ENCODE assay signal across 8 cellular contexts in genomic region chr1:17335821-17336718, GRCh38. TPM values are rescaled to one million over a fixed set of nuclear protein-coding genes. Genes with fewer than 3 reads are reported as not detected.
DNase-seq lines count a peak whose midpoint lies in the region; ATAC-seq lines count a peak whose summit lies in the region.

No MANE protein-coding gene starts in this region.

- H3K4me2 ChIP-seq in trophoblast cell (ENCODE audit: low read length), result no peak overlapping the region

- H3K4me1 ChIP-seq in trophoblast cell (ENCODE audit: control insufficient read depth in 1 of 2, insufficient read depth in 2 of 2, low read length in 2 of 2), result no peaks in the 10 kb centered on the region

- H2AK5ac ChIP-seq in trophoblast cell (ENCODE audit: low read length), result no peak overlapping the region

- H3K36me3 ChIP-seq in trophoblast cell (ENCODE audit: control insufficient read depth in 1 of 2, insufficient read depth in 2 of 2, low read length in 2 of 2), result no peaks in the 10 kb centered on the region

- H3K4me1 Mint-ChIP-seq in activated T-helper 2 cell treated with anti-CD3 and anti-CD28 coated beads, Interferon-gamma antibody, Interleukin-2, Interleukin-4, amounts not matched to agents 10 μg/mL and 5 μg/mL and 100 μg/mL, durations not matched to agents 14 hours and 24 hours and 36 hours (ENCODE audit: low read depth), result peaks cover 2% of the 10 kb centered on the region

- H3K23ac ChIP-seq in trophoblast cell (ENCODE audit: low read length), result no peak overlapping the region

- H4K91ac ChIP-seq in trophoblast cell (ENCODE audit: low read depth, low read length), result no peak overlapping the region

- H2BK12ac ChIP-seq in trophoblast cell (ENCODE audit: low read length), result no peak overlapping the region

- no peak for ATAC-seq in GM21423 (IDR thresholded peaks at IDR 0.05; ENCODE audit: unreplicated experiment)

- no peaks in the 10 kb centered on the region for H3K9me3 Mint-ChIP-seq in activated T-helper 2 cell treated with anti-CD3 and anti-CD28 coated beads, Interferon-gamma antibody, Interleukin-2, Interleukin-4, amounts not matched to agents 10 μg/mL and 5 μg/mL and 100 μg/mL, durations not matched to agents 14 hours and 24 hours and 36 hours

- no peak overlapping the region for H3K4ac ChIP-seq in trophoblast cell (ENCODE audit: low read depth, low read length)

- H3K4me3 Mint-ChIP-seq in activated T-helper 2 cell treated with anti-CD3 and anti-CD28 coated beads, Interferon-gamma antibody, Interleukin-2, Interleukin-4, amounts not matched to agents 10 μg/mL and 5 μg/mL and 100 μg/mL, durations not matched to agents 14 hours and 24 hours and 36 hours (ENCODE audit: low read depth), result no peak overlapping the region

- no peaks in the 10 kb centered on the region for H3K27me3 Mint-ChIP-seq in activated T-helper 2 cell treated with anti-CD3 and anti-CD28 coated beads, Interferon-gamma antibody, Interleukin-2, Interleukin-4, amounts not matched to agents 10 μg/mL and 5 μg/mL and 100 μg/mL, durations not matched to agents 14 hours and 24 hours and 36 hours (ENCODE audit: low read depth)

- no peaks in the 10 kb centered on the region for H3K79me2 ChIP-seq in trophoblast cell (ENCODE audit: control insufficient read depth, insufficient read depth, low read length, poor library complexity)

- no peak overlapping the region for H4K8ac ChIP-seq in trophoblast cell (ENCODE audit: low read depth, low read length)

- H4K12ac ChIP-seq in trophoblast cell (ENCODE audit: low read depth, low read length), result no peak overlapping the region

- no peaks in the 10 kb centered on the region for H3K27me3 ChIP-seq in trophoblast cell (ENCODE audit: insufficient read depth, low read length)

- H3K9me3 ChIP-seq in trophoblast cell (ENCODE audit: insufficient read depth, low read depth, low read length), result peaks cover 3% of the 10 kb centered on the region

- H2BK5ac ChIP-seq in trophoblast cell (ENCODE audit: low read depth, low read length, poor library complexity), result no peak overlapping the region

- H3K36me3 Mint-ChIP-seq in activated T-helper 2 cell treated with anti-CD3 and anti-CD28 coated beads, Interferon-gamma antibody, Interleukin-2, Interleukin-4, amounts not matched to agents 10 μg/mL and 5 μg/mL and 100 μg/mL, durations not matched to agents 14 hours and 24 hours and 36 hours (ENCODE audit: low read depth), result no peaks in the 10 kb centered on the region

- no peak overlapping the region for H3K9ac ChIP-seq in trophoblast cell (ENCODE audit: low read length)

- no peak overlapping the region for H3K14ac ChIP-seq in trophoblast cell (ENCODE audit: low read length)

- H3K4me3 ChIP-seq in trophoblast cell (ENCODE audit: low read depth, low read length), result no peak overlapping the region

- no peak overlapping the region for H3K18ac ChIP-seq in trophoblast cell (ENCODE audit: low read length)

- DNase-seq in Caki2 (ENCODE audit: low read depth) (peak; percentile 34), HuH-7.5 (ENCODE audit: low spot score) (peak; percentile 32), RKO (ENCODE audit: low spot score) (peak; percentile 60), globus pallidus (ENCODE audit: low spot score) (peak; percentile 11), trophoblast cell (peak; percentile 56 to 90), ureter (ENCODE audit: low spot score) (peak; percentile 67)
- peak; percentile 40 for DNase-seq in activated T-helper 2 cell treated with anti-CD3 and anti-CD28 coated beads, Interferon-gamma antibody, Interleukin-2, Interleukin-4, amounts not matched to agents 10 μg/mL and 5 μg/mL and 100 μg/mL, durations not matched to agents 14 hours and 24 hours and 36 hours (ENCODE audit: low spot score)

- no peak overlapping the region for H3K27ac Mint-ChIP-seq in activated T-helper 2 cell treated with anti-CD3 and anti-CD28 coated beads, Interferon-gamma antibody, Interleukin-2, Interleukin-4, amounts not matched to agents 10 μg/mL and 5 μg/mL and 100 μg/mL, durations not matched to agents 14 hours and 24 hours and 36 hours

- H3K27ac ChIP-seq in trophoblast cell (ENCODE audit: low read depth, low read length), result no peak overlapping the region

- intact Hi-C loops in activated T-helper 2 cell treated with anti-CD3 and anti-CD28 coated beads, Interferon-gamma antibody, Interleukin-2, Interleukin-4, amounts not matched to agents 10 μg/mL and 5 μg/mL and 100 μg/mL, durations not matched to agents 14 hours and 24 hours and 36 hours (cut with micrococcal nuclease), result no loop called here

- no peak overlapping the region for H2BK120ac ChIP-seq in trophoblast cell (ENCODE audit: insufficient read depth, low read length, poor library complexity)

- in situ Hi-C loops in Caki2 (cut with HindIII; ENCODE audit: low pct_unique_long_range_greater_than_20kb, low sequenced_read_pairs), result no loop called here

- H2AFZ ChIP-seq in trophoblast cell (ENCODE audit: insufficient read depth, low read length, poor library complexity), result no peak overlapping the region

- WGBS in trophoblast cell (ENCODE audit: extremely low coverage, insufficient coverage, insufficient read length), result no CpG with 5 or more reads among the region's 20 CpGs

- no peaks in the 10 kb centered on the region for H3K79me1 ChIP-seq in trophoblast cell (ENCODE audit: low read length)

RNA-seq across cellular contexts. Expression of gene PADI4, which starts 28.1 kb away (rescaled TPM):
- total RNA-seq in Caki2 (2014; rRNA removed; shearing (Covaris generic); ENCODE audit: low replicate concordance), result not detected in 2 replicates
- not detected in 2 replicates for total RNA-seq in activated T-helper 2 cell treated with anti-CD3 and anti-CD28 coated beads, Interferon-gamma antibody, Interleukin-2, Interleukin-4, amounts not matched to agents 10 μg/mL and 5 μg/mL and 100 μg/mL, durations not matched to agents 14 hours and 24 hours and 36 hours
- polyA plus RNA-seq in trophoblast cell (2013), result 0.07 and 0.11 TPM in 2 replicates
- total RNA-seq in ureter, result 0.23 TPM

RNA-seq across cellular contexts. Expression of gene PADI6, which starts 35.9 kb away (rescaled TPM):
- total RNA-seq in Caki2 (2014; rRNA removed; shearing (Covaris generic); ENCODE audit: low replicate concordance), result not detected in 2 replicates
- total RNA-seq in activated T-helper 2 cell treated with anti-CD3 and anti-CD28 coated beads, Interferon-gamma antibody, Interleukin-2, Interleukin-4, amounts not matched to agents 10 μg/mL and 5 μg/mL and 100 μg/mL, durations not matched to agents 14 hours and 24 hours and 36 hours, result not detected in 2 replicates
- not detected in 2 replicates for polyA plus RNA-seq in trophoblast cell (2013)
- total RNA-seq in ureter, result not detected

Comparison
In these comparisons a context has a peak if more than half of its experiments do, and no peak if none do; other contexts are left out.
1. DNase-seq: peak in every context shown above with its lines; median percentile 73 in trophoblast cell; 67 in ureter; 60 in RKO; 40 in activated T-helper 2 cell treated with anti-CD3 and anti-CD28 coated beads, Interferon-gamma antibody, Interleukin-2, Interleukin-4, amounts not matched to agents 10 μg/mL and 5 μg/mL and 100 μg/mL, durations not matched to agents 14 hours and 24 hours and 36 hours; 34 in Caki2; 32 in HuH-7.5; 11 in globus pallidus.